8 cellular contexts compared by ENCODE assay signal in the genomic region with DNA sequence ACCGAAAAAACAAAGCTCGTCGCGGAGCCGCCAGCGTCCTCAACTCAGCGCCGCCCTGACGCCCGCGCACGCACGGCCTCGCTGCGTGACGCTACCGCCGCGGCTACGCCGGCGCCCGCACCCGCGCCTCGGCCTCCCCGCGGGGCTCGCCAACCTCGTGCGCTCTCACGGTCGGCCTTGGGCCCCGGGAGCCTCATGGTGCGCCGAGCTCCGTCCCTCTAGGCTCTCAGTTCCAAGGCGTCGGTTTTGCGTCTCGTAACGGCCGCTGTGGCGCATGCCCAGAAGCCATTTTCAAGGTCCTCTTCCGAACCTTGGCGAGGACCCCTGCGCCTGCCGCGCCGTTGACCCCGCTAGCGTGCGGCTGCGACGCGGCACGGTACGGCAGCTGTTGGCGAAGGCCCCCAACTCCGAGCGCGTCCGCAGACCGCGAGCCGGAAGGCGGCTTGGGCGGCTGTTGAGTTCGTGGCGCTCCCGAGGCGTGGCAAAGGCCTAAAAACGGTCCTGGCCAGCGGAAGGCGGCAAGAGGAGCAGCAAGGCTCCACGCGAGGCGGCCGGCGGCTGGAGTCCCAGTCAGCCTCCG. TPM values are rescaled to one million over a fixed set of nuclear protein-coding genes. Genes with fewer than 3 reads are reported as not detected.
DNase-seq lines count a peak whose midpoint lies in the region; ATAC-seq and TF ChIP-seq lines count a peak whose summit lies in the region.

Gene HENMT1, minus strand, starts transcription at position 64 of the 580 bp plus-strand sequence. CDS start 1,209 bp downstream, outside the sequence.

- TF ChIP-seq CTCF in Calu3 (IDR thresholded peaks at IDR 0.05; ENCODE audit: unreplicated experiment): no peak
- TF ChIP-seq CTCF in chondrocyte (IDR thresholded peaks at IDR 0.05): no peak

- peak within 1 kb of the TSS; percentile 74 for H3K4me3 Mint-ChIP-seq in Calu3 (ENCODE audit: low read depth, unreplicated experiment)
- H3K4me3 Mint-ChIP-seq in chondrocyte (ENCODE audit: unreplicated experiment): peak within 1 kb of the TSS; percentile 76

- ATAC-seq in GM21515 (IDR thresholded peaks at IDR 0.05; ENCODE audit: unreplicated experiment) (peak; percentile 88), left lobe of liver (peak; percentile 80)
- peak; percentile 88 for ATAC-seq in activated CD4-positive, CD25-positive, alpha-beta regulatory T cell treated with anti-CD3 and anti-CD28 coated beads, Interleukin-2, amount 50 U/mL, for 24 hours

- H3K27me3 Mint-ChIP-seq in Calu3 (ENCODE audit: unreplicated experiment): no peaks in the 10 kb centered on the region
- H3K27me3 Mint-ChIP-seq in chondrocyte (ENCODE audit: low read depth): no peaks in the 10 kb centered on the region

- intact Hi-C loops in Calu3 (cut with micrococcal nuclease; ENCODE audit: unreplicated experiment): no loop called here

- H3K9me3 ChIP-seq in KOPT-K1 (ENCODE audit: insufficient read depth, low read length, poor library complexity, severe bottlenecking): no peaks in the 10 kb centered on the region

- peaks cover 7% of the 10 kb centered on the region for H3K36me3 ChIP-seq in KOPT-K1 (ENCODE audit: insufficient read depth, low read length)

- TSS peak; percentile 70 for BruUV-seq in Calu3 (replicated peaks; lab: Mats Ljungman, UMichigan)

- CTCF ChIA-PET in Calu3 (lab: Charles Lee): interaction anchor here (1.1 kb wide), 1 partner anchor 31 kb away, joined by 4 read pairs; the partner anchor contains the start of gene PRPF38B

- DNase-seq in Calu3 (peak; percentile 45), chondrocyte (ENCODE audit: low spot score) (no peak), left lobe of liver (ENCODE audit: low spot score) (peak; percentile 56), NCI-H2196 (lab: John Stamatoyannopoulos, UW; ENCODE audit: unreplicated experiment) (no peak)
- peak; percentile 77 to 82 for DNase-seq in stimulated activated CD4-positive, alpha-beta T cell treated with anti-CD3 and anti-CD28 coated beads, Interleukin-2, amount 100 ng/mL, for 24 hours

- H3K36me3 Mint-ChIP-seq in Calu3 (ENCODE audit: insufficient read depth, unreplicated experiment): peaks cover 12% of the 10 kb centered on the region
- no peaks in the 10 kb centered on the region for H3K36me3 Mint-ChIP-seq in chondrocyte (ENCODE audit: low read depth)

- H3K9me3 Mint-ChIP-seq in Calu3 (ENCODE audit: low read depth, unreplicated experiment) (no peaks in the 10 kb centered on the region), chondrocyte (ENCODE audit: low read depth) (no peaks in the 10 kb centered on the region)

- peak within 1 kb of the TSS; percentile 99 for H3K27ac ChIP-seq in KOPT-K1 (ENCODE audit: low read depth, low read length, poor library complexity, severe bottlenecking)

- no peaks in the 10 kb centered on the region for H3K4me1 Mint-ChIP-seq in Calu3 (ENCODE audit: low read depth, unreplicated experiment)
- H3K4me1 Mint-ChIP-seq in chondrocyte (ENCODE audit: low read depth): peaks cover 6% of the 10 kb centered on the region

- H3K27ac Mint-ChIP-seq in Calu3 (ENCODE audit: unreplicated experiment) (peak within 1 kb of the TSS; percentile 61), chondrocyte (ENCODE audit: unreplicated experiment) (peak within 1 kb of the TSS; percentile 87)

RNA-seq across cellular contexts. Expression of gene HENMT1, which starts in this region (rescaled TPM):
- 9.9 and 10.6 TPM in 2 replicates for total RNA-seq in Calu3 (2022)
- total RNA-seq in chondrocyte: 9.6 to 10.8 TPM (median 10.1 TPM) in 3 replicates
- total RNA-seq in left lobe of liver: 0.58 TPM

Comparison
In these comparisons a context has a peak if more than half of its experiments do, and no peak if none do; other contexts are left out.
1. Peak in DNase-seq and ATAC-seq in left lobe of liver; RNA of the gene not detected or under 1 TPM.
2. DNase-seq: peak in Calu3 (single experiment) and stimulated activated CD4-positive, alpha-beta T cell treated with anti-CD3 and anti-CD28 coated beads, Interleukin-2, amount 100 ng/mL, for 24 hours (2 of 2); none in chondrocyte (single experiment) and NCI-H2196 (single experiment).
3. Peak in every context shown above with its lines, with median percentiles within 50 percentile points of each other: ATAC-seq.